Comparison of ENCODE assay signal across 8 cellular contexts in the genomic region with DNA sequence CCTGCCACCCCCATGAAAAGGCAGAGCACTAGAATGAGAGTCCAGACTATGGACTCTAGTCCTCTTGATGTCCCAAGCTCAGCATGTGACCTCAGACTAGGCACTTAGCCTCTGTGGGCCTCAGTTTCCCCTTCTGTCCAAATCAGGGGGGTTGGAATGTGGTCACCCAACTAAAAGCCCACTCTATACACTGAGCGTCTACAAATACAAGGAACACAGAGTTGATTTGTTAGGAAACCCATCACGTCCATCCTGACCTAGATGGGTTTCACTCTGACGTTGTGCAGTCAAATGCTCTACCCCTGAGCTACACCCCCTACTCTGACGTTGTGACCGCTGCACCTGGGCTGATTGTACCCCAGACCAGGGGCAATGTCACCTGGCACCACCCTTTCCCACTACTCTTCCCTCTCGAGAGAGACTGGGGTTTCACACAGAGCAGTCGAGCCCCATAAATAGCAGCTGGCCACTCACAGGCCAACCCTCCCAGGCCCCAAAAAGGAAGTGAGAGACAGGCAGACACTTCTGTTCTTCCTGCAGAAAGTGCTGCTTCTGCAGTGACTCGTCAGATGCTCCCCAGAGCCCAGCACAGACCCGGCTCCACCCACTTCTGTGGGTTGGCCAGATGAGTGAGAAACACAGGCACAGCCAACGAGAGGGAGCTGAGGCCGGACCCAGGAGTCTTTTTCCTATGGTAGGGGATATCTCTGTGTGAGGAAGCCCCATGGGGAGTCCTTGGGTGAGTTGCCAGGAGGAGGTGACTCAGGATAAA. TPM values are rescaled to one million over a fixed set of nuclear protein-coding genes. Genes with fewer than 3 reads are reported as not detected.
DNase-seq lines count a peak whose midpoint lies in the region; ATAC-seq lines count a peak whose summit lies in the region.

No MANE protein-coding gene starts in this region.

- peak; percentile 63 for ATAC-seq in GM19043 (IDR thresholded peaks at IDR 0.05; ENCODE audit: low read depth, unreplicated experiment)
- peak; percentile 48 for ATAC-seq in HG03108 (IDR thresholded peaks at IDR 0.05; ENCODE audit: unreplicated experiment)
- ATAC-seq in activated naive CD4-positive, alpha-beta T cell treated with anti-CD3 and anti-CD28 coated beads, Interleukin-2, amount 50 U/mL, for 72 hours = peak; percentile 83 to 84

- H3K27ac Mint-ChIP-seq in activated naive CD4-positive, alpha-beta T cell treated with anti-CD3 and anti-CD28 coated beads, Interleukin-2, amount 50 U/mL, for 72 hours = peak overlapping the region; percentile 22 to 60

- no peaks in the 10 kb centered on the region for H3K36me3 Mint-ChIP-seq in activated naive CD4-positive, alpha-beta T cell treated with anti-CD3 and anti-CD28 coated beads, Interleukin-2, amount 50 U/mL, for 72 hours

- peak; percentile 86 for DNase-seq in AG08396 (ENCODE audit: low spot score)
- DNase-seq in SIG-M5 (lab: John Stamatoyannopoulos, UW) = peak; percentile 74
- peak in 1 of 2 donors; percentile 65 for DNase-seq in activated naive CD4-positive, alpha-beta T cell treated with anti-CD3 and anti-CD28 coated beads, Interleukin-2, amount 50 U/mL, for 72 hours (ENCODE audit: low spot score in 2 of 2)
- DNase-seq in hypothalamus (lab: John Stamatoyannopoulos, UW) = peak in 36 of 51 donors; percentile 7 to 77 (median 36)
- peak; percentile 74 for DNase-seq in stimulated activated CD4-positive, alpha-beta T cell treated with anti-CD3 and anti-CD28 coated beads, Interleukin-1b, Interleukin-23, amount 100 ng/mL, for 48 hours
- no peak for DNase-seq in DMS153 treated with DMSO at 0.1 percent for 48 hours (lab: John Stamatoyannopoulos, UW; ENCODE audit: unreplicated experiment)

- no peaks in the 10 kb centered on the region for H3K9me3 Mint-ChIP-seq in activated naive CD4-positive, alpha-beta T cell treated with anti-CD3 and anti-CD28 coated beads, Interleukin-2, amount 50 U/mL, for 72 hours

RNA-seq across cellular contexts. Expression of a gene that starts 16.1 kb away (rescaled TPM):
- not detected for total RNA-seq in activated naive CD4-positive, alpha-beta T cell treated with anti-CD3 and anti-CD28 coated beads, Interleukin-2, amount 50 U/mL, for 72 hours

RNA-seq across cellular contexts. Expression of a gene that starts 54.2 kb away (rescaled TPM):
- total RNA-seq in activated naive CD4-positive, alpha-beta T cell treated with anti-CD3 and anti-CD28 coated beads, Interleukin-2, amount 50 U/mL, for 72 hours = 100 to 1,000 TPM in 1 of 2 donors, 10 to 100 TPM in 1; 67.4 to 134 TPM
